ENCODE assay signal across 8 cellular contexts in the genomic region with DNA sequence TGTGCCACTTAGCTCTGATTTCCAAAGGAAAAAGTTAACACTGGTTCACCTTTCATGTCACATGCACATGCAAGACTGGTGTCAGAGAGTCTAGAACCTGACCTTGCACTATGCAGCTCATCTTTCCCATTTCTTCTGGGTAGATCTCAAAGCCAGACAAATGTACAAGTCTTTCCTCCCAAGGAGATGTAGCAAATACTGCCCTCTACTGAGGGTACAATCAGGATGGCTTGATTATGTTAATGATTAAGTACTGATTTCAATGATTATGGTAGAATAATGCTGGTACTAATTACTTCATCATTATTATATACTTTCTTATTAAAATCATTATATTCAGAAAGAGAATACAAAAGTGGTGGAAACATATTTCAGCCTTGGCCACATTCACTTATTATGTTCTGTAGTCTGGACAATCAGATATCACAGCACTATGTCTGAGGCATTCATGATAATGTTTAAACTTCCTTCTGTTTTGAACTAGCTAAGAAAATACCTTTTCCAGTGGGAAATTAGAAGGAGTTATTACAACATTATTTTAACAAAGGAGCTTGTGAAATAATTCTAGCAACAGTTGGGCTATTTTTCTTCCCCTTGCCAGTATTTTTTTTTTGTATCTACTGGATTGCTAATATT.
DNase-seq lines count a peak whose midpoint lies in the region; ATAC-seq and TF ChIP-seq lines count a peak whose summit lies in the region.

No MANE protein-coding gene starts in this region.

- H3K27me3 ChIP-seq in A673 (replicated peaks; ENCODE audit: insufficient read depth, low read depth, low read length, poor library complexity) (no peaks in the 10 kb centered on the region), right lobe of liver (no peaks in the 10 kb centered on the region)

- intact Hi-C loops in A673 (cut with micrococcal nuclease; ENCODE audit: unreplicated experiment) (loop anchor here (1.0 kb wide), 1 partner anchor 378 kb away; no protein-coding TSS in a partner anchor), MCF 10A (cut with micrococcal nuclease) (loop anchor here (1.0 kb wide), 2 partner anchors 231 to 379 kb away; a partner anchor contains a TSS), right lobe of liver (cut with DNase I) (loop anchor here in 1 of 2 donors (5.0 kb wide), 1 partner anchor 380 kb away; no protein-coding TSS in a partner anchor)

- TF ChIP-seq CTCF in A673 (conservative IDR thresholded peaks at IDR 0.05; ENCODE audit: low read depth, low read length) (peak; percentile 75), GM10266 (IDR thresholded peaks at IDR 0.05; ENCODE audit: control insufficient read depth, insufficient read depth, low read depth, missing control alignments) (peak; percentile 40), MCF 10A (IDR thresholded peaks at IDR 0.05; ENCODE audit: unreplicated experiment) (peak; percentile 57), right lobe of liver (IDR thresholded peaks at IDR 0.05) (peak; percentile 57 to 75 (median 68))

- CTCF ChIA-PET in A673 (lab: Charles Lee) (interaction anchor here (0.6 to 1.1 kb wide), 3 partner anchors 317 to 381 kb away, joined by 3 to 7 read pairs (median 4); no protein-coding TSS in a partner anchor), MCF 10A (lab: Yijun Ruan, JAX) (interaction anchor here (0.5 to 2.9 kb wide), 68 partner anchors 9 to 594 kb away, joined by 3 to 43 read pairs (median 4); a partner anchor contains a TSS)

- no peaks in the 10 kb centered on the region for H3K9me3 ChIP-seq in A673 (ENCODE audit: low read depth, low read length, poor library complexity, severe bottlenecking)
- no peaks in the 10 kb centered on the region for H3K9me3 ChIP-seq in right lobe of liver

- BruUV-seq in A673 (replicated peaks; lab: Mats Ljungman, UMichigan) (no TSS peak), MCF 10A (replicated peaks; lab: Mats Ljungman, UMichigan) (no TSS peak)

- H3K36me3 ChIP-seq in A673 (ENCODE audit: insufficient read depth, low read length, poor library complexity, severe bottlenecking): no peaks in the 10 kb centered on the region
- H3K36me3 ChIP-seq in right lobe of liver: no peaks in the 10 kb centered on the region

- no peaks in the 10 kb centered on the region for H3K27me3 Mint-ChIP-seq in MCF 10A (ENCODE audit: insufficient read depth, unreplicated experiment)
- H3K27me3 Mint-ChIP-seq in stimulated activated naive CD8-positive, alpha-beta T cell treated with anti-CD3 and anti-CD28 coated beads, Interleukin-15, amount 100 ng/mL, for 72 hours: no peaks in the 10 kb centered on the region

- no peaks in the 10 kb centered on the region for H3K4me1 Mint-ChIP-seq in MCF 10A (ENCODE audit: insufficient read depth, unreplicated experiment)
- H3K4me1 Mint-ChIP-seq in stimulated activated naive CD8-positive, alpha-beta T cell treated with anti-CD3 and anti-CD28 coated beads, Interleukin-15, amount 100 ng/mL, for 72 hours: no peaks in the 10 kb centered on the region

- DNase-seq in A673 (ENCODE audit: low spot score) (peak; percentile 45), GM10266 (ENCODE audit: extremely low spot score) (peak; percentile 36), NCI-H226 (peak; percentile 10), MCF 10A (ENCODE audit: unreplicated experiment) (peak; percentile 59), right lobe of liver (no peak)
- DNase-seq in stimulated activated naive CD8-positive, alpha-beta T cell treated with anti-CD3 and anti-CD28 coated beads, Interleukin-15, amount 100 ng/mL, for 72 hours: no peak

- H3K4me1 ChIP-seq in A673 (ENCODE audit: insufficient read depth, low read length, poor library complexity, severe bottlenecking): no peaks in the 10 kb centered on the region
- no peaks in the 10 kb centered on the region for H3K4me1 ChIP-seq in right lobe of liver

- no peak for TF ChIP-seq POLR2A in right lobe of liver (IDR thresholded peaks at IDR 0.05)

- H3K4me3 ChIP-seq in A673 (ENCODE audit: low read depth, low read length, poor library complexity, severe bottlenecking) (no peak overlapping the region), right lobe of liver (no peak overlapping the region)

- no peak overlapping the region for H3K4me3 Mint-ChIP-seq in MCF 10A (ENCODE audit: unreplicated experiment)
- no peak overlapping the region for H3K4me3 Mint-ChIP-seq in stimulated activated naive CD8-positive, alpha-beta T cell treated with anti-CD3 and anti-CD28 coated beads, Interleukin-15, amount 100 ng/mL, for 72 hours

- POLR2A ChIA-PET in A673 (lab: Charles Lee; ENCODE audit: low non-redundant PET): no interaction called here
- POLR2A ChIA-PET in MCF 10A (lab: Yijun Ruan, JAX): interaction anchor here (0.6 to 1.7 kb wide), 7 partner anchors 54 to 1353 kb away, joined by 3 to 8 read pairs (median 3); a partner anchor contains a TSS

- H3K36me3 Mint-ChIP-seq in MCF 10A (ENCODE audit: insufficient read depth, unreplicated experiment): peaks cover 11% of the 10 kb centered on the region

- H3K9me3 Mint-ChIP-seq in MCF 10A (ENCODE audit: unreplicated experiment): no peaks in the 10 kb centered on the region
- H3K9me3 Mint-ChIP-seq in stimulated activated naive CD8-positive, alpha-beta T cell treated with anti-CD3 and anti-CD28 coated beads, Interleukin-15, amount 100 ng/mL, for 72 hours: no peaks in the 10 kb centered on the region

- no peak overlapping the region for H3K27ac Mint-ChIP-seq in MCF 10A (ENCODE audit: low read depth, unreplicated experiment)
- no peak overlapping the region for H3K27ac Mint-ChIP-seq in stimulated activated naive CD8-positive, alpha-beta T cell treated with anti-CD3 and anti-CD28 coated beads, Interleukin-15, amount 100 ng/mL, for 72 hours

- ATAC-seq in right lobe of liver (peak; percentile 78 to 90 (median 84)), GM19467 (IDR thresholded peaks at IDR 0.05; ENCODE audit: unreplicated experiment) (no peak), HG02571 (IDR thresholded peaks at IDR 0.05; ENCODE audit: unreplicated experiment) (no peak)
- no peak for ATAC-seq in stimulated activated naive CD8-positive, alpha-beta T cell treated with anti-CD3 and anti-CD28 coated beads, Interleukin-15, amount 100 ng/mL, for 72 hours

- no peak overlapping the region for H3K27ac ChIP-seq in A673 (ENCODE audit: low read depth, low read length, poor library complexity, severe bottlenecking)
- no peak overlapping the region for H3K27ac ChIP-seq in right lobe of liver

Comparison
In these comparisons a context has a peak if more than half of its experiments do, and no peak if none do; other contexts are left out.
1. DNase-seq: peak in A673 (single experiment), GM10266 (single experiment), NCI-H226 (single experiment) and MCF 10A (single experiment); none in right lobe of liver (0 of 3) and stimulated activated naive CD8-positive, alpha-beta T cell treated with anti-CD3 and anti-CD28 coated beads, Interleukin-15, amount 100 ng/mL, for 72 hours (0 of 2).
2. ATAC-seq: peak in right lobe of liver (4 of 4); none in stimulated activated naive CD8-positive, alpha-beta T cell treated with anti-CD3 and anti-CD28 coated beads, Interleukin-15, amount 100 ng/mL, for 72 hours (single experiment), GM19467 (single experiment) and HG02571 (single experiment).
3. Peak in every context shown above with its lines, with median percentiles within 50 percentile points of each other: CTCF ChIP-seq.